ENCODE assay signal across 16 cellular contexts in genomic region chr12:77540097-77540496, GRCh38.
DNase-seq lines count a peak whose midpoint lies in the region; ATAC-seq and TF ChIP-seq lines count a peak whose summit lies in the region.
"Had no signal": no experiment of that assay in that cellular context is flagged by ENCODE, and none has a peak within 500 bp of the region (broad histone marks: within the 10 kb centered on the region; RNA-seq: fewer than 3 reads in every experiment).

No MANE protein-coding gene starts in this region.

- no peak overlapping the region for H3K4me2 ChIP-seq in Karpas-422 (ENCODE audit: low read depth, low read length, poor library complexity, severe bottlenecking)

- no peaks in the 10 kb centered on the region for H4K20me1 ChIP-seq in Karpas-422 (ENCODE audit: insufficient read depth, low read depth, low read length)

- no peak overlapping the region for H3K27ac ChIP-seq in Karpas-422 (ENCODE audit: low read length)
- H3K27ac ChIP-seq: SK-N-MC had no signal

- H3K27me3 ChIP-seq in GM06990 (replicated peaks; ENCODE audit: control insufficient read depth, insufficient read depth, low read length) (no peaks in the 10 kb centered on the region), Karpas-422 (ENCODE audit: low read length) (no peaks in the 10 kb centered on the region)
- H3K27me3 ChIP-seq: BE2C had no signal

- no peak overlapping the region for H3K9ac ChIP-seq in Karpas-422 (ENCODE audit: low read length)

- peaks cover 3% of the 10 kb centered on the region; the same call in 1 of the 2 replicates for H3K9me3 ChIP-seq in Karpas-422 (ENCODE audit: low read length)
- H3K9me3 ChIP-seq: BE2C had no signal

- ATAC-seq in GM21786 (IDR thresholded peaks at IDR 0.05; ENCODE audit: unreplicated experiment) (peak; percentile 42), HG02763 (IDR thresholded peaks at IDR 0.05; ENCODE audit: unreplicated experiment) (no peak)
- ATAC-seq: CD8-positive, alpha-beta T cell had no signal

- H3K9me2 ChIP-seq in Karpas-422 (replicated peaks; ENCODE audit: insufficient read depth, low read length), result no peaks in the 10 kb centered on the region

- H3K4me3 ChIP-seq in GM06990 (replicated peaks; ENCODE audit: low read depth, low read length) (no peak overlapping the region), Karpas-422 (ENCODE audit: low read length) (no peak overlapping the region)
- H3K4me3 ChIP-seq: SK-N-MC had no signal

- peak; percentile 22 for TF ChIP-seq CTCF in GM06990 (IDR thresholded peaks at IDR 0.05; ENCODE audit: insufficient read depth, low read length, poor library complexity, severe bottlenecking)

- no peak for DNase-seq in GM06990 (ENCODE audit: extremely low read depth, insufficient read length)
- peak; percentile 14 for DNase-seq in OCI-M1 (lab: John Stamatoyannopoulos, UW)
- peak; percentile 18 for DNase-seq in iPS-NIHi7 (ENCODE audit: extremely low spot score)
- no peak for DNase-seq in NCI-H146 treated with DMSO at 0.1 percent for 48 hours (lab: John Stamatoyannopoulos, UW; ENCODE audit: unreplicated experiment)
- DNase-seq in AG08396 (ENCODE audit: low spot score), result no peak
- DNase-seq in Karpas-422, result no peak
- DNase-seq: ACHN; BE2C; CD8-positive, alpha-beta T cell; GOT3; NCI-H146; NCI-H2107; NCI-H748 treated with DMSO at 0.1 percent for 48 hours had no signal

- no peaks in the 10 kb centered on the region for H3K4me1 ChIP-seq in Karpas-422 (ENCODE audit: low read length)
- H3K4me1 ChIP-seq: BE2C had no signal

- no peaks in the 10 kb centered on the region for H3K36me3 ChIP-seq in GM06990 (ENCODE audit: control insufficient read depth, insufficient read depth, low read length)
- H3K36me3 ChIP-seq in Karpas-422 (ENCODE audit: insufficient read depth, low read length), result no peaks in the 10 kb centered on the region
- H3K36me3 ChIP-seq: BE2C had no signal

- H3K79me2 ChIP-seq in Karpas-422 (ENCODE audit: low read length), result no peaks in the 10 kb centered on the region

- no peak overlapping the region for H2AFZ ChIP-seq in Karpas-422 (ENCODE audit: low read length)

Comparison
In these comparisons a context has a peak if more than half of its experiments do, and no peak if none do; other contexts are left out.
1. DNase-seq: peak in OCI-M1 (single experiment) and iPS-NIHi7 (single experiment); none in GM06990 (single experiment), NCI-H146 treated with DMSO at 0.1 percent for 48 hours (single experiment), AG08396 (single experiment) and Karpas-422 (single experiment).